26 cellular contexts compared by ENCODE assay signal in the genomic region with DNA sequence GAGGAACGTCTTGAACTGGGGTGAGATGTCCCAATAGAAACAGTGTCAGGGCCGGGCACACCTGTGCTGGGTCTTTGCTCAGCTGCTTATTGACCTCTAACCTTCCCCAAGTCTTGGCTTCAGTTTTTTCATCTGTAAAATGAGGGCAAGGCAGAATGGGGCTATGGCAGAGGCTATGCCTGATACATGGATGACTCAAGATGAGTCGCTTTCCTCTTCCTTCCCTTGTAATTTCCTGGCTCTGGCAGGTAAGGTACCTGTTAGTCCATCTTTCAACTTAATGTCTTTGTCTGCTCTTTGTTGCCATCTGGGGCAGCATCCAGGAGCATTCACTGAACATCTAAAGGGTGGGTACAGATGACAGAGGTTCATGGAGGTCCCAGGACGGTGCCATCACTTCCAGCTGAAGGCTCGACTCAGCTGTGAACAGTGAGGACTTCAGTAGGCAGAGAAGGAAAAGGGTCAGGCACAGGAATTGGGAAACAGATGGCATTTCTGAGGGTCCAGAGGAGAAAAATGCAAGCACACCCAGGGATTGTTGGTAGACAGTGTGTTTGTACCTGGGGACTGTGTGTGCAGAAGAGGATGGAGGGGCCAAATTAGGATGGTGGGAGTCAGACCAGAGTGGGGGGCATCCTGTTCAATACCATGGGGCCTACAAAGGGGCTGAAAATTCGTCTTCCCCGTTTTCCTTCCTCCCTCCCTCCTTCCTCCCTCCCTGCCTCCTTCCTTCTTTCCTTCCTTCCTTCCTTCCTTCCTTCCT.
DNase-seq lines count a peak whose midpoint lies in the region; ATAC-seq, FAIRE-seq and TF ChIP-seq lines count a peak whose summit lies in the region.
"Had no signal": no experiment of that assay in that cellular context is flagged by ENCODE, and none has a peak within 500 bp of the region (broad histone marks: within the 10 kb centered on the region; RNA-seq: fewer than 3 reads in every experiment).

No MANE protein-coding gene starts in this region.

- dilution Hi-C loops in keratinocyte (cut with MboI; ENCODE audit: extremely low pct_ligation_motif_present, low sequenced_read_pairs) = no loop called here

- no peaks in the 10 kb centered on the region for H3K36me3 ChIP-seq in keratinocyte (ENCODE audit: control insufficient read depth in 2 of 2, extremely low read depth in 1 of 2, insufficient read depth in 2 of 2, low read length in 2 of 2)
- H3K36me3 ChIP-seq: BE2C, MG63 had no signal

- peak; percentile 94 for FAIRE-seq in keratinocyte (lab: Jason Lieb, UNC)
- FAIRE-seq: GM12892 had no signal

- peaks cover 4% of the 10 kb centered on the region for H3K4me1 ChIP-seq in keratinocyte (ENCODE audit: control insufficient read depth, extremely low read depth, insufficient read depth, low read length)
- H3K4me1 ChIP-seq: BE2C had no signal

- H3K9me3 ChIP-seq in keratinocyte (ENCODE audit: control insufficient read depth, low read depth, low read length) = no peaks in the 10 kb centered on the region
- H3K9me3 ChIP-seq: BE2C, MG63 had no signal

- H3K9me1 ChIP-seq in keratinocyte (ENCODE audit: control insufficient read depth, extremely low read depth, insufficient read depth, low read length) = no peaks in the 10 kb centered on the region

- CTCF ChIA-PET in activated naive CD4-positive, alpha-beta T cell treated with anti-CD3 and anti-CD28 coated beads, Interleukin-2, amount 10 ng/mL, durations not matched to agents 7 days and 5 days (lab: Charles Lee) = no interaction called here

- no peak overlapping the region for H3K27ac ChIP-seq in keratinocyte (ENCODE audit: control insufficient read depth, insufficient read depth, low read length)
- H3K27ac ChIP-seq: 22Rv1, PC-9 had no signal

- no peak for TF ChIP-seq CTCF in keratinocyte (optimal IDR thresholded peaks at IDR 0.05 in 1 of 3, IDR thresholded peaks at IDR 0.05 in 1 of 3, conservative IDR thresholded peaks at IDR 0.05 in 1 of 3; ENCODE audit: extremely low read depth in 1 of 3, insufficient read depth in 2 of 3, low read length in 3 of 3)

- no peak overlapping the region for H3K27ac Mint-ChIP-seq in activated naive CD4-positive, alpha-beta T cell treated with anti-CD3 and anti-CD28 coated beads, Interleukin-2, amount 50 U/mL, for 72 hours
- H3K27ac Mint-ChIP-seq in activated naive CD4-positive, alpha-beta T cell treated with anti-CD3 and anti-CD28 coated beads, Interleukin-2, amount 10 ng/mL, durations not matched to agents 7 days and 5 days = no peak overlapping the region
- no peak overlapping the region for H3K27ac Mint-ChIP-seq in activated T-helper 17 cell treated with anti-CD3 and anti-CD28 coated beads, Interleukin-2, amount 50 U/mL, for 72 hours
- H3K27ac Mint-ChIP-seq: CD14-positive monocyte, GM23338, H9, HFFc6 had no signal

- no peaks in the 10 kb centered on the region for H4K20me1 ChIP-seq in keratinocyte (ENCODE audit: control insufficient read depth, extremely low read depth, insufficient read depth, low read length)

- H3K4me3 ChIP-seq in keratinocyte (ENCODE audit: control insufficient read depth in 2 of 3, extremely low read depth in 1 of 3, insufficient read depth in 2 of 3, low read depth in 1 of 3, low read length in 3 of 3) = no peak overlapping the region
- H3K4me3 ChIP-seq: GM23338, MG63, PC-9 had no signal

- no peaks in the 10 kb centered on the region for H3K27me3 Mint-ChIP-seq in activated naive CD4-positive, alpha-beta T cell treated with anti-CD3 and anti-CD28 coated beads, Interleukin-2, amount 10 ng/mL, durations not matched to agents 7 days and 5 days
- peaks cover 11% of the 10 kb centered on the region for H3K27me3 Mint-ChIP-seq in activated T-helper 17 cell treated with anti-CD3 and anti-CD28 coated beads, Interleukin-2, amount 50 U/mL, for 72 hours

- no peak overlapping the region for H3K4me3 Mint-ChIP-seq in activated naive CD4-positive, alpha-beta T cell treated with anti-CD3 and anti-CD28 coated beads, Interleukin-2, amount 10 ng/mL, durations not matched to agents 7 days and 5 days
- H3K4me3 Mint-ChIP-seq in activated T-helper 17 cell treated with anti-CD3 and anti-CD28 coated beads, Interleukin-2, amount 50 U/mL, for 72 hours = no peak overlapping the region
- H3K4me3 Mint-ChIP-seq: CD14-positive monocyte; CD8-positive, alpha-beta memory T cell; GM23338; H9; HFFc6 had no signal

- no peak overlapping the region for H3K4me2 ChIP-seq in keratinocyte (ENCODE audit: control insufficient read depth, extremely low read depth, insufficient read depth, low read depth, low read length)
- H3K4me2 ChIP-seq: GM23338, PC-9 had no signal

- DNase-seq in activated naive CD4-positive, alpha-beta T cell treated with anti-CD3 and anti-CD28 coated beads, Interleukin-2, amount 50 U/mL, for 72 hours (ENCODE audit: low spot score in 2 of 2) = no peak
- DNase-seq in activated naive CD4-positive, alpha-beta T cell treated with anti-CD3 and anti-CD28 coated beads, Interleukin-2, amount 10 ng/mL, durations not matched to agents 7 days and 5 days = no peak
- DNase-seq in keratinocyte (ENCODE audit: low read depth, low spot score) = no peak
- no peak for DNase-seq in activated CD4-positive, alpha-beta T cell treated with anti-CD3 and anti-CD28 coated beads for 48 hours
- DNase-seq: ACHN; BE2C; Calu3; CD8-positive, alpha-beta memory T cell; DND-41; H9; HFFc6; KBM-7; MG63; NCI-H2029; NCI-H446; NCI-H524 treated with DMSO at 0.1 percent for 48 hours; NCI-H774; PC-9; SHP77 had no signal

- H3K4me1 Mint-ChIP-seq in activated naive CD4-positive, alpha-beta T cell treated with anti-CD3 and anti-CD28 coated beads, Interleukin-2, amount 10 ng/mL, durations not matched to agents 7 days and 5 days = no peaks in the 10 kb centered on the region
- H3K4me1 Mint-ChIP-seq in activated T-helper 17 cell treated with anti-CD3 and anti-CD28 coated beads, Interleukin-2, amount 50 U/mL, for 72 hours = peaks cover 4% of the 10 kb centered on the region
- H3K4me1 Mint-ChIP-seq: CD14-positive monocyte; CD8-positive, alpha-beta memory T cell had no signal

- no peak overlapping the region for H2AFZ ChIP-seq in keratinocyte (ENCODE audit: control insufficient read depth, low read length)
- H2AFZ ChIP-seq: GM23338, PC-9 had no signal

- H3K9me3 Mint-ChIP-seq in activated naive CD4-positive, alpha-beta T cell treated with anti-CD3 and anti-CD28 coated beads, Interleukin-2, amount 50 U/mL, for 72 hours = no peaks in the 10 kb centered on the region
- H3K9me3 Mint-ChIP-seq in activated naive CD4-positive, alpha-beta T cell treated with anti-CD3 and anti-CD28 coated beads, Interleukin-2, amount 10 ng/mL, durations not matched to agents 7 days and 5 days = no peaks in the 10 kb centered on the region
- no peaks in the 10 kb centered on the region for H3K9me3 Mint-ChIP-seq in activated T-helper 17 cell treated with anti-CD3 and anti-CD28 coated beads, Interleukin-2, amount 50 U/mL, for 72 hours
- H3K9me3 Mint-ChIP-seq: CD8-positive, alpha-beta memory T cell; GM23338 had no signal

- no peaks in the 10 kb centered on the region for H3K27me3 ChIP-seq in keratinocyte (ENCODE audit: control insufficient read depth, extremely low read depth, insufficient read depth, low read length)
- H3K27me3 ChIP-seq: MG63 had no signal

- no peak overlapping the region for H3K9ac ChIP-seq in keratinocyte (ENCODE audit: control insufficient read depth, extremely low read depth, insufficient read depth, low read length)

- ATAC-seq in activated naive CD4-positive, alpha-beta T cell treated with anti-CD3 and anti-CD28 coated beads, Interleukin-2, amount 50 U/mL, for 72 hours = peak; percentile 34 to 43
- ATAC-seq in activated T-helper 17 cell treated with anti-CD3 and anti-CD28 coated beads, Interleukin-2, amount 50 U/mL, for 72 hours (replicated peaks) = peak; percentile 56
- no peak for ATAC-seq in GM18870 (IDR thresholded peaks at IDR 0.05; ENCODE audit: unreplicated experiment)
- ATAC-seq in GM19397 (IDR thresholded peaks at IDR 0.05; ENCODE audit: unreplicated experiment) = no peak
- ATAC-seq: GM23338 had no signal

- H3K79me2 ChIP-seq in keratinocyte (ENCODE audit: control insufficient read depth, insufficient read depth, low read length) = no peaks in the 10 kb centered on the region

- H3K36me3 Mint-ChIP-seq in activated naive CD4-positive, alpha-beta T cell treated with anti-CD3 and anti-CD28 coated beads, Interleukin-2, amount 50 U/mL, for 72 hours = no peaks in the 10 kb centered on the region
- no peaks in the 10 kb centered on the region for H3K36me3 Mint-ChIP-seq in activated naive CD4-positive, alpha-beta T cell treated with anti-CD3 and anti-CD28 coated beads, Interleukin-2, amount 10 ng/mL, durations not matched to agents 7 days and 5 days
- H3K36me3 Mint-ChIP-seq in activated T-helper 17 cell treated with anti-CD3 and anti-CD28 coated beads, Interleukin-2, amount 50 U/mL, for 72 hours (ENCODE audit: low read depth) = no peaks in the 10 kb centered on the region
- H3K36me3 Mint-ChIP-seq: CD14-positive monocyte; CD8-positive, alpha-beta memory T cell had no signal

Comparison
In these comparisons a context has a peak if more than half of its experiments do, and no peak if none do; other contexts are left out.
1. ATAC-seq: peak in activated naive CD4-positive, alpha-beta T cell treated with anti-CD3 and anti-CD28 coated beads, Interleukin-2, amount 50 U/mL, for 72 hours (2 of 2) and activated T-helper 17 cell treated with anti-CD3 and anti-CD28 coated beads, Interleukin-2, amount 50 U/mL, for 72 hours (single experiment); none in GM18870 (single experiment) and GM19397 (single experiment).